ENCODE assay signal across 18 cellular contexts in genomic region chr12:16473610-16474326, GRCh38.
DNase-seq lines count a peak whose midpoint lies in the region; ATAC-seq and TF ChIP-seq lines count a peak whose summit lies in the region.
"Had no signal": no experiment of that assay in that cellular context is flagged by ENCODE, and none has a peak within 500 bp of the region (broad histone marks: within the 10 kb centered on the region; RNA-seq: fewer than 3 reads in every experiment).

No MANE protein-coding gene starts in this region.

- no peak overlapping the region for H3K4me2 ChIP-seq in osteoblast (ENCODE audit: insufficient read depth, low read length)
- H3K4me2 ChIP-seq: BLaER1 treated with 17β-estradiol and CSF1 and Interleukin-3, amounts not matched to agents 10 nM and 100 nM had no signal

- no peaks in the 10 kb centered on the region for H3K36me3 ChIP-seq in osteoblast (ENCODE audit: insufficient read depth, low read length)
- H3K36me3 ChIP-seq: BLaER1 treated with 17β-estradiol and CSF1 and Interleukin-3, amounts not matched to agents 10 nM and 100 nM; esophagus squamous epithelium had no signal

- H3K4me3 ChIP-seq in cardiac fibroblast (replicated peaks in 1 of 2; ENCODE audit: low read depth in 2 of 2, low read length in 2 of 2) (no peak overlapping the region), osteoblast (ENCODE audit: insufficient read depth, low read length) (no peak overlapping the region)
- H3K4me3 ChIP-seq: BLaER1 treated with 17β-estradiol and CSF1 and Interleukin-3, amounts not matched to agents 10 nM and 100 nM; esophagus squamous epithelium had no signal

- no peaks in the 10 kb centered on the region for H3K79me2 ChIP-seq in osteoblast (ENCODE audit: insufficient read depth, low read length)

- H3K4me1 ChIP-seq in osteoblast (ENCODE audit: insufficient read depth, low read length): no peaks in the 10 kb centered on the region
- H3K4me1 ChIP-seq: BLaER1 treated with 17β-estradiol and CSF1 and Interleukin-3, amounts not matched to agents 10 nM and 100 nM; esophagus squamous epithelium had no signal

- ATAC-seq in left lobe of liver: peak; percentile 70
- ATAC-seq: activated CD4-positive, CD25-positive, alpha-beta regulatory T cell treated with anti-CD3 and anti-CD28 coated beads, Interleukin-2, amount 50 U/mL, for 24 hours; T-helper 17 cell had no signal

- no peaks in the 10 kb centered on the region for H3K9me3 ChIP-seq in osteoblast (ENCODE audit: low read depth, low read length)
- H3K9me3 ChIP-seq: BLaER1 treated with 17β-estradiol and CSF1 and Interleukin-3, amounts not matched to agents 10 nM and 100 nM; esophagus squamous epithelium had no signal

- no peak overlapping the region for H3K27ac ChIP-seq in osteoblast (ENCODE audit: low read depth, low read length)
- H3K27ac ChIP-seq: BLaER1 treated with 17β-estradiol and CSF1 and Interleukin-3, amounts not matched to agents 10 nM and 100 nM; esophagus squamous epithelium had no signal

- H4K20me1 ChIP-seq in osteoblast (ENCODE audit: insufficient read depth, low read length): no peaks in the 10 kb centered on the region
- H4K20me1 ChIP-seq: BLaER1 treated with 17β-estradiol and CSF1 and Interleukin-3, amounts not matched to agents 10 nM and 100 nM had no signal

- DNase-seq in AG20443 (ENCODE audit: low spot score) (peak; percentile 13), NCI-H1694 (lab: John Stamatoyannopoulos, UW) (peak; percentile 11), cardiac fibroblast (ENCODE audit: low read depth in 2 of 2) (peak; percentile 78 to 82), left lobe of liver (ENCODE audit: low spot score) (no peak), osteoblast (ENCODE audit: insufficient read length, low spot score, missing footprints) (no peak), H4 (ENCODE audit: low spot score) (no peak), NCI-H1105 treated with DMSO at 0.1 percent for 48 hours (lab: John Stamatoyannopoulos, UW) (no peak), EL (no peak)
- DNase-seq: activated gamma-delta T cell treated with Interleukin-2 at 50 U/mL for 16 hours, aorta, DMS 273 treated with DMSO at 0.1 percent for 48 hours, esophagus squamous epithelium, Kasumi-1, NCI-H2171 treated with DMSO at 0.1 percent for 48 hours, SHP77, T-helper 17 cell had no signal

- TF ChIP-seq CTCF in cardiac fibroblast (IDR thresholded peaks at IDR 0.05; ENCODE audit: low read depth, low read length) (peak; percentile 12), osteoblast (IDR thresholded peaks at IDR 0.05; ENCODE audit: extremely low read depth, low read depth, low read length) (no peak)

- no peak overlapping the region for H2AFZ ChIP-seq in osteoblast (ENCODE audit: low read length)

- no peaks in the 10 kb centered on the region for H3K27me3 ChIP-seq in osteoblast (ENCODE audit: insufficient read depth, low read length)
- H3K27me3 ChIP-seq: BLaER1 treated with 17β-estradiol and CSF1 and Interleukin-3, amounts not matched to agents 10 nM and 100 nM; esophagus squamous epithelium had no signal

Comparison
In these comparisons a context has a peak if more than half of its experiments do, and no peak if none do; other contexts are left out.
1. DNase-seq: peak in AG20443 (single experiment), NCI-H1694 (single experiment) and cardiac fibroblast (2 of 2); none in left lobe of liver (single experiment), osteoblast (single experiment), H4 (single experiment), NCI-H1105 treated with DMSO at 0.1 percent for 48 hours (single experiment) and EL (single experiment).